Comparison of ENCODE assay signal across 9 cellular contexts in the genomic region with DNA sequence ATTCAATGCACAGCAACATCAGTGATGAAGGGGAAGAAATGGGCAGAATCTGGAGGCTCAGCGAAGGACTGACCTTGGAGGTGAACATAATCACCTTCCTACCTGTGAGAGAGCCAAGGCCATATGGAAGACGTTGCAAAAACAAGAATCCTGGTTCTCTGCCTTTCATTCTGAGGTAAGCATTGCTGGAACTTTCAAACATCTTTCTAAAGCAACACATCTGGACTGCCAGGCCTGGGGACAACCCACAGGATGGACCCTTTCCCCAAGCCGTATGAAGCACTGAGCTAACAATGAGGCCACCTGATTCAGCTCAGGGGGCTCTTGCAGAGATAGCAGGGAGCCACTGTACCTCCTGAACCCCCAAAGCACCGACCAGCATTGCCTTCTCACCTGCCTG.
DNase-seq lines count a peak whose midpoint lies in the region; ATAC-seq and TF ChIP-seq lines count a peak whose summit lies in the region.
"Had no signal": no experiment of that assay in that cellular context is flagged by ENCODE, and none has a peak within 500 bp of the region (broad histone marks: within the 10 kb centered on the region; RNA-seq: fewer than 3 reads in every experiment).

No MANE protein-coding gene starts in this region.

- no peaks in the 10 kb centered on the region for H3K9me3 Mint-ChIP-seq in T-helper 2 cell treated with Interferon-gamma antibody and Interleukin-4, amounts not matched to agents 5 μg/mL and 100 μg/mL, for 36 hours
- no peaks in the 10 kb centered on the region for H3K9me3 Mint-ChIP-seq in T-cell
- H3K9me3 Mint-ChIP-seq in stimulated activated naive CD8-positive, alpha-beta T cell treated with anti-CD3 and anti-CD28 coated beads, Interleukin-15, amount 100 ng/mL, for 72 hours: no peaks in the 10 kb centered on the region

- peak overlapping the region; percentile 98 for H3K4me3 Mint-ChIP-seq in T-helper 2 cell treated with Interferon-gamma antibody and Interleukin-4, amounts not matched to agents 5 μg/mL and 100 μg/mL, for 36 hours
- peak overlapping the region; percentile 96 to 99 (median 98) for H3K4me3 Mint-ChIP-seq in T-cell
- H3K4me3 Mint-ChIP-seq in stimulated activated naive CD8-positive, alpha-beta T cell treated with anti-CD3 and anti-CD28 coated beads, Interleukin-15, amount 100 ng/mL, for 72 hours: peak overlapping the region; percentile 84 to 90

- H3K27me3 Mint-ChIP-seq in T-helper 2 cell treated with Interferon-gamma antibody and Interleukin-4, amounts not matched to agents 5 μg/mL and 100 μg/mL, for 36 hours (ENCODE audit: low read depth): no peaks in the 10 kb centered on the region
- H3K27me3 Mint-ChIP-seq in T-cell: no peaks in the 10 kb centered on the region
- no peaks in the 10 kb centered on the region for H3K27me3 Mint-ChIP-seq in stimulated activated naive CD8-positive, alpha-beta T cell treated with anti-CD3 and anti-CD28 coated beads, Interleukin-15, amount 100 ng/mL, for 72 hours

- POLR2A ChIA-PET in T-cell (lab: Charles Lee): interaction anchor here (0.6 to 6.5 kb wide), 10 partner anchors 8 to 226 kb away, joined by 3 to 86 read pairs (median 5); no protein-coding TSS in a partner anchor

- CTCF ChIA-PET in T-cell (lab: Charles Lee): interaction anchor here (0.7 to 7.4 kb wide), 7 partner anchors 9 to 192 kb away, joined by 3 to 76 read pairs (median 4); no protein-coding TSS in a partner anchor

- H3K27ac Mint-ChIP-seq in T-helper 2 cell treated with Interferon-gamma antibody and Interleukin-4, amounts not matched to agents 5 μg/mL and 100 μg/mL, for 36 hours: peak overlapping the region; percentile 93
- H3K27ac Mint-ChIP-seq in T-cell: peak overlapping the region; percentile 96 to 98
- H3K27ac Mint-ChIP-seq in stimulated activated naive CD8-positive, alpha-beta T cell treated with anti-CD3 and anti-CD28 coated beads, Interleukin-15, amount 100 ng/mL, for 72 hours: peak overlapping the region in 1 of 2 donors; percentile 99

- peak overlapping the region; percentile 90 to 92 for H3K4me3 ChIP-seq in foreskin fibroblast (ENCODE audit: low read depth in 1 of 2, low read length in 2 of 2)

- peaks cover 98% of the 10 kb centered on the region for H3K36me3 Mint-ChIP-seq in T-helper 2 cell treated with Interferon-gamma antibody and Interleukin-4, amounts not matched to agents 5 μg/mL and 100 μg/mL, for 36 hours (ENCODE audit: low read depth)
- H3K36me3 Mint-ChIP-seq in T-cell: peaks cover 91% of the 10 kb centered on the region

- no peak for TF ChIP-seq CTCF in foreskin fibroblast (IDR thresholded peaks at IDR 0.05; ENCODE audit: low read depth, low read length)

- ATAC-seq in T-cell (replicated peaks in 1 of 4) (no peak), GM18511 (IDR thresholded peaks at IDR 0.05; ENCODE audit: unreplicated experiment) (no peak)
- no peak for ATAC-seq in stimulated activated naive CD8-positive, alpha-beta T cell treated with anti-CD3 and anti-CD28 coated beads, Interleukin-15, amount 100 ng/mL, for 72 hours

- H3K4me1 Mint-ChIP-seq in T-helper 2 cell treated with Interferon-gamma antibody and Interleukin-4, amounts not matched to agents 5 μg/mL and 100 μg/mL, for 36 hours (ENCODE audit: low read depth): peaks cover 54% of the 10 kb centered on the region
- H3K4me1 Mint-ChIP-seq in T-cell: peaks cover 35 to 75% (median 50%) of the 10 kb centered on the region in 3 donors
- H3K4me1 Mint-ChIP-seq in stimulated activated naive CD8-positive, alpha-beta T cell treated with anti-CD3 and anti-CD28 coated beads, Interleukin-15, amount 100 ng/mL, for 72 hours: peaks cover 31% of the 10 kb centered on the region

- DNase-seq in T-helper 2 cell treated with Interferon-gamma antibody and Interleukin-4, amounts not matched to agents 5 μg/mL and 100 μg/mL, for 36 hours (ENCODE audit: low spot score): no peak
- no peak for DNase-seq in T-helper 2 cell
- no peak for DNase-seq in T-cell
- DNase-seq in foreskin fibroblast: no peak
- no peak for DNase-seq in stimulated activated naive CD8-positive, alpha-beta T cell treated with anti-CD3 and anti-CD28 coated beads, Interleukin-15, amount 100 ng/mL, for 72 hours
- no peak for DNase-seq in SHP77 treated with DMSO at 0.1 percent for 48 hours (lab: John Stamatoyannopoulos, UW)
- DNase-seq in GM19240 (ENCODE audit: insufficient read length, low spot score): no peak
- DNase-seq: erythroblast had no signal
